In genomic region chr10:3807928-3808496, GRCh38 we compare ENCODE assay signal across 8 cellular contexts. TPM values are rescaled to one million over a fixed set of nuclear protein-coding genes. Genes with fewer than 3 reads are reported as not detected.
A peak's percentile ranks its signal among the peaks of the same experiment; 100 is the strongest.
DNase-seq lines count a peak whose midpoint lies in the region; ATAC-seq and TF ChIP-seq lines count a peak whose summit lies in the region.
"Had no signal": no experiment of that assay in that cellular context is flagged by ENCODE, and none has a peak within 500 bp of the region (broad histone marks: within the 10 kb centered on the region; RNA-seq: fewer than 3 reads in every experiment).

No MANE protein-coding gene starts in this region.

- H3K27ac ChIP-seq in SK-N-MC, result no peak overlapping the region
- H3K27ac ChIP-seq in foreskin keratinocyte, result peak overlapping the region; percentile 99
- peak overlapping the region; percentile 21 to 78 (median 62) for H3K27ac ChIP-seq in sigmoid colon

- no peak for ATAC-seq in foreskin keratinocyte
- ATAC-seq in GM18867 (IDR thresholded peaks at IDR 0.05; ENCODE audit: unreplicated experiment), result no peak

- intact Hi-C loops in sigmoid colon (cut with DNase I), result no loop called here

- TF ChIP-seq EP300 in sigmoid colon (IDR thresholded peaks at IDR 0.05), result no peak

- 47 to 66% methylated on average over 12 of the region's 12 CpGs for WGBS in sigmoid colon, 2 donors

- no peaks in the 10 kb centered on the region for H3K9me3 ChIP-seq in SK-N-MC (ENCODE audit: low read depth, low read length)
- no peaks in the 10 kb centered on the region for H3K9me3 ChIP-seq in sigmoid colon

- H3K4me3 ChIP-seq in SK-N-MC, result peak overlapping the region; percentile 51
- H3K4me3 ChIP-seq in sigmoid colon, result no peak overlapping the region

- TF ChIP-seq CTCF in foreskin keratinocyte (conservative IDR thresholded peaks at IDR 0.05), result no peak
- no peak for TF ChIP-seq CTCF in sigmoid colon (IDR thresholded peaks at IDR 0.05)

- H3K36me3 ChIP-seq in SK-N-MC (ENCODE audit: insufficient read depth, low read length) (no peaks in the 10 kb centered on the region), sigmoid colon (no peaks in the 10 kb centered on the region)

- TF ChIP-seq POLR2A in sigmoid colon (IDR thresholded peaks at IDR 0.05), result no peak

- H3K9ac ChIP-seq in SK-N-MC (ENCODE audit: insufficient read length), result no peak overlapping the region

- peak; percentile 35 for DNase-seq in Daoy (ENCODE audit: low read depth)
- DNase-seq in SK-N-MC (ENCODE audit: low read depth, low spot score), result no peak
- DNase-seq in foreskin keratinocyte, result no peak
- DNase-seq in sigmoid colon, result no peak
- DNase-seq in epidermal melanocyte (ENCODE audit: insufficient read length, low spot score), result no peak
- DNase-seq in NCI-H526 treated with DMSO at 0.1 percent for 48 hours (lab: John Stamatoyannopoulos, UW), result no peak
- DNase-seq: NCI-H2171 treated with DMSO at 0.1 percent for 48 hours had no signal

- H3K27me3 ChIP-seq in foreskin keratinocyte (no peaks in the 10 kb centered on the region), sigmoid colon (no peaks in the 10 kb centered on the region)

- H3K4me1 ChIP-seq in foreskin keratinocyte (peaks cover 42% of the 10 kb centered on the region), sigmoid colon (peaks cover 0 to 46% (median 27%) of the 10 kb centered on the region in 4 donors)

RNA-seq across cellular contexts. Expression of gene KLF6, which starts 23.0 kb away (rescaled TPM):
- total RNA-seq in Daoy (2014; rRNA removed; shearing (Covaris generic)), result 7.5 and 11.6 TPM in 2 replicates
- total RNA-seq in foreskin keratinocyte (133 and 156 TPM in 2 replicates), sigmoid colon (100 to 1,000 TPM in 2 of 4 donors, 10 to 100 TPM in 2; 50.3 to 116 (median 85.8) TPM)
- polyA plus RNA-seq in foreskin keratinocyte (42.0 and 42.5 TPM in 2 replicates), sigmoid colon (100 to 1,000 TPM in 1 of 3 donors, 10 to 100 TPM in 2; 73.3 to 137 (median 91.6) TPM)
